18 cellular contexts compared by ENCODE assay signal in genomic region chr7:69656077-69656476, GRCh38. TPM values are rescaled to one million over a fixed set of nuclear protein-coding genes. Genes with fewer than 3 reads are reported as not detected.
DNase-seq lines count a peak whose midpoint lies in the region; ATAC-seq and TF ChIP-seq lines count a peak whose summit lies in the region.
"Had no signal": no experiment of that assay in that cellular context is flagged by ENCODE, and none has a peak within 500 bp of the region (broad histone marks: within the 10 kb centered on the region; RNA-seq: fewer than 3 reads in every experiment).

No MANE protein-coding gene starts in this region.

- ATAC-seq in psoas muscle (peak in 1 of 4 donors; percentile 59), GM19035 (IDR thresholded peaks at IDR 0.05; ENCODE audit: unreplicated experiment) (no peak)

- no peak for TF ChIP-seq EP300 in transverse colon (IDR thresholded peaks at IDR 0.05; ENCODE audit: low read depth)

- no peaks in the 10 kb centered on the region for H3K27me3 ChIP-seq in BLaER1 treated with 17β-estradiol and CSF1 and Interleukin-3, amounts not matched to agents 10 nM and 100 nM
- no peaks in the 10 kb centered on the region for H3K27me3 ChIP-seq in endodermal cell (ENCODE audit: control insufficient read depth, insufficient read depth, low read length, poor library complexity, severe bottlenecking)
- no peaks in the 10 kb centered on the region for H3K27me3 ChIP-seq in psoas muscle (ENCODE audit: insufficient read depth in 3 of 3, low read length in 2 of 3)
- no peaks in the 10 kb centered on the region for H3K27me3 ChIP-seq in transverse colon
- H3K27me3 ChIP-seq: Peyer's patch had no signal

- H4K20me1 ChIP-seq in BLaER1 treated with 17β-estradiol and CSF1 and Interleukin-3, amounts not matched to agents 10 nM and 100 nM, result peaks cover 0 to 94% (median 60%) of the 10 kb centered on the region in 11 experiments; a peak in 10 of 22 replicates

- H3K4me2 ChIP-seq in BLaER1 treated with 17β-estradiol and CSF1 and Interleukin-3, amounts not matched to agents 10 nM and 100 nM, result peak overlapping the region in 10 of 11 experiments; percentile 8 to 65 (median 56); a peak in 15 of 22 replicates

- H3K36me3 ChIP-seq in BLaER1 treated with 17β-estradiol and CSF1 and Interleukin-3, amounts not matched to agents 10 nM and 100 nM, result peaks cover 0 to 7% (median 0%) of the 10 kb centered on the region in 11 experiments; a peak in 2 of 22 replicates
- H3K36me3 ChIP-seq in endodermal cell (ENCODE audit: control insufficient read depth, insufficient read depth, low read length) (no peaks in the 10 kb centered on the region), psoas muscle (ENCODE audit: insufficient read depth in 1 of 2, low read depth in 1 of 2) (no peaks in the 10 kb centered on the region), transverse colon (no peaks in the 10 kb centered on the region)
- H3K36me3 ChIP-seq: Peyer's patch had no signal

- WGBS in endodermal cell (ENCODE audit: insufficient coverage in 1 of 2, insufficient read length in 1 of 2), 2 experiments, result 89 to 100% methylated on average over 2 of the region's 2 CpGs
- 44 to 82% (median 46%) methylated on average over 2 of the region's 2 CpGs for WGBS in psoas muscle, 3 donors
- WGBS in transverse colon (ENCODE audit: low coverage in 1 of 2), 2 donors, result 71 to 86% methylated on average over 1 to 2 of the region's 2 CpGs
- WGBS in lower leg skin, 2 donors, result 90 to 91% methylated on average over 2 of the region's 2 CpGs

- 0 out of 22 replicates have a peak, but pooled peaks cover 0 to 4% (median 0%) of the 10 kb centered on the region in 11 experiments for H3K9me3 ChIP-seq in BLaER1 treated with 17β-estradiol and CSF1 and Interleukin-3, amounts not matched to agents 10 nM and 100 nM (replicated peaks in 1 of 11)
- no peaks in the 10 kb centered on the region for H3K9me3 ChIP-seq in endodermal cell (ENCODE audit: control insufficient read depth, low read length)
- H3K9me3 ChIP-seq in psoas muscle, result no peaks in the 10 kb centered on the region
- H3K9me3 ChIP-seq in transverse colon, result no peaks in the 10 kb centered on the region
- H3K9me3 ChIP-seq: Peyer's patch had no signal

- in situ Hi-C loops in transverse colon (cut with MboI; ENCODE audit: low pct_ligation_motif_present in 1 of 4, low pct_unique_long_range_greater_than_20kb in 1 of 4, low sequenced_read_pairs in 3 of 4), result no loop called here

- H3K27ac ChIP-seq in BLaER1 treated with 17β-estradiol and CSF1 and Interleukin-3, amounts not matched to agents 10 nM and 100 nM, result no peak overlapping the region
- H3K27ac ChIP-seq in endodermal cell (ENCODE audit: low read depth, low read length), result no peak overlapping the region
- H3K27ac ChIP-seq in psoas muscle, result peak overlapping the region; percentile 38
- H3K27ac ChIP-seq in transverse colon, result no peak overlapping the region
- H3K27ac ChIP-seq: Peyer's patch had no signal

- H3K36me3 Mint-ChIP-seq in endodermal cell (ENCODE audit: low read depth), result no peaks in the 10 kb centered on the region

- peaks cover 90% of the 10 kb centered on the region for H3K4me1 Mint-ChIP-seq in endodermal cell

- TF ChIP-seq POLR2A in transverse colon (IDR thresholded peaks at IDR 0.05) (no peak), lower leg skin (IDR thresholded peaks at IDR 0.05) (no peak)

- no peak overlapping the region for H3K9ac ChIP-seq in BLaER1 treated with 17β-estradiol and CSF1 and Interleukin-3, amounts not matched to agents 10 nM and 100 nM
- H3K9ac ChIP-seq in endodermal cell (ENCODE audit: extremely low read depth, low read length, poor library complexity, severe bottlenecking), result no peak overlapping the region

- H3K4me3 Mint-ChIP-seq in endodermal cell, result no peak overlapping the region

- no peaks in the 10 kb centered on the region for H3K9me3 Mint-ChIP-seq in endodermal cell

- intact Hi-C loops in psoas muscle (cut with DNase I) (no loop called here), transverse colon (cut with DNase I; ENCODE audit: low total_unique reads) (no loop called here), lower leg skin (cut with DNase I; ENCODE audit: low total_unique reads) (loop anchor here (10.0 kb wide), 1 partner anchor 1289 kb away; no protein-coding TSS in a partner anchor)

- peaks cover 35 to 50% (median 37%) of the 10 kb centered on the region in 10 experiments for H3K4me1 ChIP-seq in BLaER1 treated with 17β-estradiol and CSF1 and Interleukin-3, amounts not matched to agents 10 nM and 100 nM
- H3K4me1 ChIP-seq in endodermal cell (ENCODE audit: control insufficient read depth, insufficient read depth, low read length), result peaks cover 48% of the 10 kb centered on the region
- H3K4me1 ChIP-seq in psoas muscle, result peaks cover 21% of the 10 kb centered on the region
- H3K4me1 ChIP-seq in transverse colon, result peaks cover 0 to 19% (median 2%) of the 10 kb centered on the region in 4 donors
- H3K4me1 ChIP-seq: Peyer's patch had no signal

- H3K4me3 ChIP-seq in BLaER1 treated with 17β-estradiol and CSF1 and Interleukin-3, amounts not matched to agents 10 nM and 100 nM, result no peak overlapping the region
- H3K4me3 ChIP-seq in endodermal cell (ENCODE audit: low read length), result peak overlapping the region; percentile 57
- no peak overlapping the region for H3K4me3 ChIP-seq in psoas muscle
- H3K4me3 ChIP-seq in transverse colon, result no peak overlapping the region
- no peak overlapping the region for H3K4me3 ChIP-seq in lower leg skin (ENCODE audit: low read depth, poor library complexity, severe bottlenecking)
- H3K4me3 ChIP-seq: Peyer's patch had no signal

- DNase-seq in NAMALWA (ENCODE audit: low spot score) (peak; percentile 16), endodermal cell (no peak), psoas muscle (no peak), transverse colon (no peak), KG1 (lab: John Stamatoyannopoulos, UW) (no peak), lower leg skin (ENCODE audit: low spot score in 2 of 2) (no peak)
- DNase-seq: EL; GF-D8; IMR-90; MV-4-11; NCI-H1694 treated with DMSO at 0.1 percent for 48 hours; NCI-H2081 treated with DMSO at 0.1 percent for 48 hours; NCI-H774; NK-92 treated with Interleukin-12 subunit alpha and Interleukin-12 subunit beta, amount 100 ng/mL, for 24 hours; Peyer's patch; SW 1271 had no signal

- H3K27ac Mint-ChIP-seq in endodermal cell, result peak overlapping the region; percentile 3

- H3K27me3 Mint-ChIP-seq in endodermal cell (ENCODE audit: insufficient read depth), result no peaks in the 10 kb centered on the region

- TF ChIP-seq CTCF in endodermal cell (conservative IDR thresholded peaks at IDR 0.05) (no peak), psoas muscle (IDR thresholded peaks at IDR 0.05) (no peak), transverse colon (IDR thresholded peaks at IDR 0.05) (no peak), lower leg skin (IDR thresholded peaks at IDR 0.05) (no peak)

RNA-seq across cellular contexts. Expression of gene AUTS2, which starts 57.8 kb away (rescaled TPM):
- total RNA-seq in endodermal cell (100 to 1,000 TPM in 1 of 2 donors, 10 to 100 TPM in 1; 76.8 to 106 TPM), psoas muscle (10 to 100 TPM; 14.3 to 33.5 (median 22.1) TPM), transverse colon (100 to 1,000 TPM in 1 of 4 donors, 10 to 100 TPM in 3; 29.8 to 114 (median 59.4) TPM), lower leg skin (10 to 100 TPM; 30.8 to 41.9 (median 40.5) TPM)
- 120 TPM for polyA plus RNA-seq in endodermal cell (2013, experiment 1 of 2)
- 103 TPM for polyA plus RNA-seq in endodermal cell (2013, experiment 2 of 2)
- polyA plus RNA-seq in psoas muscle, result 10 to 100 TPM in 1 of 3 donors, 1 to 10 TPM in 2; 5.0 to 12.2 (median 6.0) TPM
